ENCODE assay signal across 1 cellular context in the genomic region with DNA sequence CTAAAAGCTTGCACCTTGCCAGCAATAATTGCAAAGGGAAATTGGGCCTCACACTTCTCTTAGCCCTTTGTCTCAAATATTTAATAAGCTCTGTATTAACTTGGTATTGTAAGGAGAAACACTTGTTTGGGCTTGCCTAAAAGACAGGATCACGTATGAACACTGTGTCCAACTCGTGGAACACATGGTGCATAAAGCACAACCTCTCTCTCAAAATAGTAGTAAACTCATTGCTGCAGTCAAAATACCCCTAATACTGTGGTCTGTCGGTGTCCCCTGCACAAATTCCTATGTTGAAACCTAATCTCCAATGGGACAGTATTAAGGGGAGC.
TF ChIP-seq lines count a peak whose summit lies in the region.

No MANE protein-coding gene starts in this region.

TF ChIP-seq in K562, 482 proteins besides CTCF, POLR2A, EP300 and RAD21:
- TF ChIP-seq, protein P1, sequence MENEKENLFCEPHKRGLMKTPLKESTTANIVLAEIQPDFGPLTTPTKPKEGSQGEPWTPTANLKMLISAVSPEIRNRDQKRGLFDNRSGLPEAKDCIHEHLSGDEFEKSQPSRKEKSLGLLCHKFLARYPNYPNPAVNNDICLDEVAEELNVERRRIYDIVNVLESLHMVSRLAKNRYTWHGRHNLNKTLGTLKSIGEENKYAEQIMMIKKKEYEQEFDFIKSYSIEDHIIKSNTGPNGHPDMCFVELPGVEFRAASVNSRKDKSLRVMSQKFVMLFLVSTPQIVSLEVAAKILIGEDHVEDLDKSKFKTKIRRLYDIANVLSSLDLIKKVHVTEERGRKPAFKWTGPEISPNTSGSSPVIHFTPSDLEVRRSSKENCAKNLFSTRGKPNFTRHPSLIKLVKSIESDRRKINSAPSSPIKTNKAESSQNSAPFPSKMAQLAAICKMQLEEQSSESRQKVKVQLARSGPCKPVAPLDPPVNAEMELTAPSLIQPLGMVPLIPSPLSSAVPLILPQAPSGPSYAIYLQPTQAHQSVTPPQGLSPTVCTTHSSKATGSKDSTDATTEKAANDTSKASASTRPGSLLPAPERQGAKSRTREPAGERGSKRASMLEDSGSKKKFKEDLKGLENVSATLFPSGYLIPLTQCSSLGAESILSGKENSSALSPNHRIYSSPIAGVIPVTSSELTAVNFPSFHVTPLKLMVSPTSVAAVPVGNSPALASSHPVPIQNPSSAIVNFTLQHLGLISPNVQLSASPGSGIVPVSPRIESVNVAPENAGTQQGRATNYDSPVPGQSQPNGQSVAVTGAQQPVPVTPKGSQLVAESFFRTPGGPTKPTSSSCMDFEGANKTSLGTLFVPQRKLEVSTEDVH (IDR thresholded peaks at IDR 0.05; ENCODE audit: low read depth, partially characterized antibody): peak; percentile 9
- no peak for TF ChIP-seq COPS2 (conservative IDR thresholded peaks at IDR 0.05)
- TF ChIP-seq, protein P2, sequence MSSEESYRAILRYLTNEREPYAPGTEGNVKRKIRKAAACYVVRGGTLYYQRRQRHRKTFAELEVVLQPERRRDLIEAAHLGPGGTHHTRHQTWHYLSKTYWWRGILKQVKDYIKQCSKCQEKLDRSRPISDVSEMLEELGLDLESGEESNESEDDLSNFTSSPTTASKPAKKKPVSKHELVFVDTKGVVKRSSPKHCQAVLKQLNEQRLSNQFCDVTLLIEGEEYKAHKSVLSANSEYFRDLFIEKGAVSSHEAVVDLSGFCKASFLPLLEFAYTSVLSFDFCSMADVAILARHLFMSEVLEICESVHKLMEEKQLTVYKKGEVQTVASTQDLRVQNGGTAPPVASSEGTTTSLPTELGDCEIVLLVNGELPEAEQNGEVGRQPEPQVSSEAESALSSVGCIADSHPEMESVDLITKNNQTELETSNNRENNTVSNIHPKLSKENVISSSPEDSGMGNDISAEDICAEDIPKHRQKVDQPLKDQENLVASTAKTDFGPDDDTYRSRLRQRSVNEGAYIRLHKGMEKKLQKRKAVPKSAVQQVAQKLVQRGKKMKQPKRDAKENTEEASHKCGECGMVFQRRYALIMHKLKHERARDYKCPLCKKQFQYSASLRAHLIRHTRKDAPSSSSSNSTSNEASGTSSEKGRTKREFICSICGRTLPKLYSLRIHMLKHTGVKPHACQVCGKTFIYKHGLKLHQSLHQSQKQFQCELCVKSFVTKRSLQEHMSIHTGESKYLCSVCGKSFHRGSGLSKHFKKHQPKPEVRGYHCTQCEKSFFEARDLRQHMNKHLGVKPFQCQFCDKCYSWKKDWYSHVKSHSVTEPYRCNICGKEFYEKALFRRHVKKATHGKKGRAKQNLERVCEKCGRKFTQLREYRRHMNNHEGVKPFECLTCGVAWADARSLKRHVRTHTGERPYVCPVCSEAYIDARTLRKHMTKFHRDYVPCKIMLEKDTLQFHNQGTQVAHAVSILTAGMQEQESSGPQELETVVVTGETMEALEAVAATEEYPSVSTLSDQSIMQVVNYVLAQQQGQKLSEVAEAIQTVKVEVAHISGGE (CRISPR knock-in tag; IDR thresholded peaks at IDR 0.05): peak in 1 of 3 experiments; percentile 1; a peak in 1 of 6 replicates
- no peak for TF ChIP-seq NR2C2 (CRISPR knock-in tag; IDR thresholded peaks at IDR 0.05)
- TF ChIP-seq NR2C2 (tag; IDR thresholded peaks at IDR 0.05): peak; percentile 46; the same call in 1 of the 2 replicates
- 0 out of 2 replicates have a peak, but pooled peaks have one; percentile 3 for TF ChIP-seq ELF2 (CRISPR knock-in tag; IDR thresholded peaks at IDR 0.05)
- peak; percentile 42; the same call in 1 of the 2 replicates for TF ChIP-seq GABPA (tag; conservative IDR thresholded peaks at IDR 0.05; ENCODE audit: low read depth)
- TF ChIP-seq ZNF140 (CRISPR knock-in tag; IDR thresholded peaks at IDR 0.05): no peak
- TF ChIP-seq TEAD4 (IDR thresholded peaks at IDR 0.05; ENCODE audit: low read length): 0 out of 2 replicates have a peak, but pooled peaks have one; percentile 2
- no peak for TF ChIP-seq TEAD4 (CRISPR knock-in tag; IDR thresholded peaks at IDR 0.05; ENCODE audit: borderline replicate concordance)
